In genomic region chr6:46015119-46015968, GRCh38 we compare ENCODE assay signal across 9 cellular contexts. TPM values are rescaled to one million over a fixed set of nuclear protein-coding genes. Genes with fewer than 3 reads are reported as not detected.
DNase-seq lines count a peak whose midpoint lies in the region; ATAC-seq and TF ChIP-seq lines count a peak whose summit lies in the region.
"Had no signal": no experiment of that assay in that cellular context is flagged by ENCODE, and none has a peak within 500 bp of the region (broad histone marks: within the 10 kb centered on the region; RNA-seq: fewer than 3 reads in every experiment).

CLIC5 (minus strand) TSS chr6:46015860; CDS start chr6:46015542, 318 bp downstream.

- H3K27me3 Mint-ChIP-seq in activated CD4-positive, alpha-beta memory T cell treated with anti-CD3 and anti-CD28 coated beads for 36 hours = peaks cover 11% of the 10 kb centered on the region
- peaks cover 5% of the 10 kb centered on the region for H3K27me3 Mint-ChIP-seq in endothelial cell (ENCODE audit: unreplicated experiment)
- H3K27me3 Mint-ChIP-seq in naive thymus-derived CD4-positive, alpha-beta T cell = peaks cover 0 to 37% (median 22%) of the 10 kb centered on the region in 5 donors

- peak within 1 kb of the TSS; percentile 80 for H3K4me3 Mint-ChIP-seq in activated CD4-positive, alpha-beta memory T cell treated with anti-CD3 and anti-CD28 coated beads for 36 hours
- peak within 1 kb of the TSS; percentile 78 for H3K4me3 Mint-ChIP-seq in endothelial cell (ENCODE audit: unreplicated experiment)
- peak within 1 kb of the TSS; percentile 85 to 93 (median 88) for H3K4me3 Mint-ChIP-seq in naive thymus-derived CD4-positive, alpha-beta T cell

- TF ChIP-seq CTCF in endothelial cell (IDR thresholded peaks at IDR 0.05; ENCODE audit: unreplicated experiment) = no peak

- H3K36me3 Mint-ChIP-seq in activated CD4-positive, alpha-beta memory T cell treated with anti-CD3 and anti-CD28 coated beads for 36 hours = no peaks in the 10 kb centered on the region
- peaks cover 7% of the 10 kb centered on the region for H3K36me3 Mint-ChIP-seq in endothelial cell (ENCODE audit: low read depth, unreplicated experiment)
- peaks cover 0 to 13% (median 0%) of the 10 kb centered on the region in 5 donors for H3K36me3 Mint-ChIP-seq in naive thymus-derived CD4-positive, alpha-beta T cell

- H3K27me3 ChIP-seq in naive thymus-derived CD4-positive, alpha-beta T cell (ENCODE audit: control insufficient read depth in 2 of 2, insufficient read depth in 2 of 2, low read length in 2 of 2) = no peaks in the 10 kb centered on the region
- H3K27me3 ChIP-seq in aorta (ENCODE audit: control insufficient read depth in 1 of 2, insufficient read depth in 2 of 2, low read length in 1 of 2) = no peaks in the 10 kb centered on the region

- ATAC-seq in naive thymus-derived CD4-positive, alpha-beta T cell = peak; percentile 28
- ATAC-seq in aorta (ENCODE audit: low FRiP score) (peak; percentile 50), HG02840 (IDR thresholded peaks at IDR 0.05; ENCODE audit: low FRiP score, unreplicated experiment) (no peak), GM21737 (IDR thresholded peaks at IDR 0.05; ENCODE audit: unreplicated experiment) (no peak)

- DNase-seq in HuH-7.5 (ENCODE audit: low spot score) (peak; percentile 29), endothelial cell (ENCODE audit: low spot score) (peak; percentile 21), aorta (peak; percentile 50 to 79), foreskin melanocyte (no peak)
- peak; percentile 61 for DNase-seq in activated CD4-positive, alpha-beta memory T cell treated with anti-CD3 and anti-CD28 coated beads for 36 hours
- DNase-seq in naive thymus-derived CD4-positive, alpha-beta T cell = peak in 7 of 9 donors; percentile 13 to 56 (median 25)

- H3K27ac ChIP-seq in naive thymus-derived CD4-positive, alpha-beta T cell (ENCODE audit: low read depth, low read length) = peak within 1 kb of the TSS; percentile 64
- no peak within 1 kb of the TSS for H3K27ac ChIP-seq in aorta (ENCODE audit: low read depth in 1 of 2, low read length in 2 of 2)

- CTCF ChIA-PET in activated CD4-positive, alpha-beta memory T cell treated with anti-CD3 and anti-CD28 coated beads for 36 hours (lab: Charles Lee) = no interaction called here
- CTCF ChIA-PET in naive thymus-derived CD4-positive, alpha-beta T cell (lab: Charles Lee) = no interaction called here

- POLR2A ChIA-PET in activated CD4-positive, alpha-beta memory T cell treated with anti-CD3 and anti-CD28 coated beads for 36 hours (lab: Charles Lee) = no interaction called here
- POLR2A ChIA-PET in naive thymus-derived CD4-positive, alpha-beta T cell (lab: Charles Lee) = no interaction called here

- intact Hi-C loops in activated CD4-positive, alpha-beta memory T cell treated with anti-CD3 and anti-CD28 coated beads for 36 hours (cut with micrococcal nuclease) = loop anchor here (10.0 kb wide), 2 partner anchors 851 to 1081 kb away; no protein-coding TSS in a partner anchor
- intact Hi-C loops in naive thymus-derived CD4-positive, alpha-beta T cell (cut with micrococcal nuclease) = loop anchor here (2.0 to 10.0 kb wide), 3 partner anchors 113 to 1011 kb away; partner anchors contain the start of gene ENPP4 (in 2 of the 2)
- intact Hi-C loops in aorta (cut with DNase I) = no loop called here

- H3K36me3 ChIP-seq in naive thymus-derived CD4-positive, alpha-beta T cell (ENCODE audit: control insufficient read depth in 2 of 3, insufficient read depth in 3 of 3, low read length in 3 of 3) = no peaks in the 10 kb centered on the region
- no peaks in the 10 kb centered on the region for H3K36me3 ChIP-seq in aorta (ENCODE audit: control insufficient read depth in 1 of 2, insufficient read depth in 2 of 2, low read length in 1 of 2)

- no peaks in the 10 kb centered on the region for H3K9me3 ChIP-seq in naive thymus-derived CD4-positive, alpha-beta T cell (ENCODE audit: control insufficient read depth in 2 of 3, low read length in 3 of 3)
- H3K9me3 ChIP-seq in aorta (ENCODE audit: control insufficient read depth, low read length) = peaks cover 1% of the 10 kb centered on the region

- H3K4me3 ChIP-seq in naive thymus-derived CD4-positive, alpha-beta T cell (ENCODE audit: low read length) = peak within 1 kb of the TSS; percentile 57
- peak within 1 kb of the TSS in 1 of 2 donors; percentile 1 for H3K4me3 ChIP-seq in aorta (ENCODE audit: low read length in 2 of 2)

- 1% methylated on average over 80 to 82 of the region's 82 CpGs for WGBS in aorta, 2 donors

- no peaks in the 10 kb centered on the region for H3K9me3 Mint-ChIP-seq in activated CD4-positive, alpha-beta memory T cell treated with anti-CD3 and anti-CD28 coated beads for 36 hours
- peaks cover 6% of the 10 kb centered on the region for H3K9me3 Mint-ChIP-seq in endothelial cell (ENCODE audit: unreplicated experiment)
- peaks cover 0 to 7% (median 0%) of the 10 kb centered on the region in 11 donors for H3K9me3 Mint-ChIP-seq in naive thymus-derived CD4-positive, alpha-beta T cell

- H3K27ac Mint-ChIP-seq in activated CD4-positive, alpha-beta memory T cell treated with anti-CD3 and anti-CD28 coated beads for 36 hours = peak within 1 kb of the TSS; percentile 40
- H3K27ac Mint-ChIP-seq in endothelial cell (ENCODE audit: unreplicated experiment) = peak within 1 kb of the TSS; percentile 38
- H3K27ac Mint-ChIP-seq in naive thymus-derived CD4-positive, alpha-beta T cell = peak within 1 kb of the TSS; percentile 70 to 97 (median 91)

- H3K4me1 ChIP-seq in naive thymus-derived CD4-positive, alpha-beta T cell (ENCODE audit: control insufficient read depth in 2 of 2, insufficient read depth in 2 of 2, low read length in 2 of 2) = peaks cover 36 to 39% of the 10 kb centered on the region in 2 donors
- H3K4me1 ChIP-seq in aorta (ENCODE audit: control insufficient read depth in 1 of 2, insufficient read depth in 2 of 2, low read length in 2 of 2) = no peaks in the 10 kb centered on the region

- H3K4me1 Mint-ChIP-seq in activated CD4-positive, alpha-beta memory T cell treated with anti-CD3 and anti-CD28 coated beads for 36 hours (ENCODE audit: low read depth) = peaks cover 49% of the 10 kb centered on the region
- peaks cover 40% of the 10 kb centered on the region for H3K4me1 Mint-ChIP-seq in endothelial cell (ENCODE audit: unreplicated experiment)
- peaks cover 37 to 56% (median 54%) of the 10 kb centered on the region in 7 donors for H3K4me1 Mint-ChIP-seq in naive thymus-derived CD4-positive, alpha-beta T cell

RNA-seq across cellular contexts. Expression of gene CLIC5, which starts in this region (rescaled TPM):
- total RNA-seq in activated CD4-positive, alpha-beta memory T cell treated with anti-CD3 and anti-CD28 coated beads for 36 hours = 1 to 10 TPM; 8.0 to 8.5 TPM
- 10.9 TPM for total RNA-seq in endothelial cell (ENCODE audit: unreplicated experiment)
- 1 to 10 TPM; 1.1 to 4.1 (median 3.2) TPM for total RNA-seq in naive thymus-derived CD4-positive, alpha-beta T cell
- under 1 TPM; 0.41 to 0.45 TPM for polyA plus RNA-seq in naive thymus-derived CD4-positive, alpha-beta T cell
- total RNA-seq in aorta = 1 to 10 TPM; 3.7 to 9.2 TPM
- polyA plus RNA-seq in aorta = 1 to 10 TPM in 1 of 2 donors, under 1 TPM in 1; 0.10 to 5.8 TPM
- total RNA-seq: RPMI7951 had no signal

Comparison
In these comparisons a context has a peak if more than half of its experiments do, and no peak if none do; other contexts are left out.
1. H3K27ac Mint-ChIP-seq: peak in every context shown above with its lines; median percentile 91 in naive thymus-derived CD4-positive, alpha-beta T cell; 40 in activated CD4-positive, alpha-beta memory T cell treated with anti-CD3 and anti-CD28 coated beads for 36 hours; 38 in endothelial cell.
2. ATAC-seq: peak in naive thymus-derived CD4-positive, alpha-beta T cell (single experiment) and aorta (single experiment); none in HG02840 (single experiment) and GM21737 (single experiment).
3. intact Hi-C loops: an anchor here in activated CD4-positive, alpha-beta memory T cell treated with anti-CD3 and anti-CD28 coated beads for 36 hours (10.0 kb wide) and naive thymus-derived CD4-positive, alpha-beta T cell (2.0 to 10.0 kb wide); none called in aorta.
4. Peak in every context shown above with its lines, with median percentiles within 50 percentile points of each other: H3K4me3 Mint-ChIP-seq.